Comparison of ENCODE assay signal across 1 cellular context in the genomic region with DNA sequence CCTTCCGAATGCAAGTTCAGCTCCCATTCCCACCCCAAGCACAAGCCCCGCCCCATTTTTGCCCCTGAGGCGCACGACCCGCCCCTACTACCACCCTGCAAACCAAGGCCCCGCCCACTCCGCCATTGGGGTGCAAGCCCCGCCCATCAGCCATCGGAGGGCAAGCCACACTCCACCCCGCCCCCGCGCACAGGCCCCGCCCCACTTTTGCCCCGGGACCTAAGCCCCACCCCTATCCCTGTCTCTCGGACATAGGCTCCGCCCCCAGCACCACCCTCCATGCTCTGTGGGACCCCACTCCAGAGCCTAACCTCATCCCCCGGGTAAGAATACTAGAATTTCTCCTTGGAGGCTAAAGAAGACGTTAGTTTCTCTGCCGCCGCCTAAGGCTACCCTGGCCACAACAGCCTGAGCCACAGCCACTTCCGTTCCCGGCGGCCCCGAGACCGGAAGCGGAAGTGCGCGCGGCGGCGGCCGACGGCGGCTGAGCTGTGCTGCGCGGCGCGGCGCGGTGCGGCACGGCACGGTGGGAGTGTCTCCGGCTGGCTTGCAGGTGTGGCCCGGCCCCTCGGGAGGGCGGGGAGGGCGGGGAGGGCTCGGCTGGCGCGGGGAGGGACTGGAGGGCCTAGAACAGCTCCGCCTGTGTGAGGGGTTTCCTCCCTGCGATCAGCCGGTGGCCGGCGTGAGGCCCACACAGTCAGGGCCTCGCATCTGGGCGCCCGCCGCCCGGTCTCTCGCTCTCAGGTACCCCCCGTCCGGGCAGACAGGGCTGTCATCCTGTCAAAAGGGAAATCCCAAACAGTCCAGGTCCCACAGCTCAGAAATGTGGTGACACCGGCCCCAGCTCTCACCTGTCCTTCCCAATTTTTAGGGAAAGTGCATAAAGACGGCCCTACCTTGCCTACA.
TF ChIP-seq lines count a peak whose summit lies in the region.

TSS of gene ZNF333 (plus strand) at position 451 of the 906 bp plus-strand sequence. CDS start 3,444 bp downstream, outside the sequence.

TF ChIP-seq in K562, 482 proteins besides CTCF, POLR2A, EP300 and RAD21 (continued from another document and continues in another):
- TF ChIP-seq E2F8 (IDR thresholded peaks at IDR 0.05; ENCODE audit: low read depth, partially characterized antibody) = peak; percentile 89
- no peak for TF ChIP-seq XRCC3 (IDR thresholded peaks at IDR 0.05)
- TF ChIP-seq ARID1B (IDR thresholded peaks at IDR 0.05) = no peak
- TF ChIP-seq HDAC1 (IDR thresholded peaks at IDR 0.05) = peak in 1 of 2 experiments; percentile 45; a peak in 1 of 4 replicates
- no peak for TF ChIP-seq ZNF165 (CRISPR knock-in tag; IDR thresholded peaks at IDR 0.05; ENCODE audit: borderline replicate concordance)
- TF ChIP-seq ZNF311 (CRISPR knock-in tag; IDR thresholded peaks at IDR 0.05) = no peak
- no peak for TF ChIP-seq RBM39 (optimal IDR thresholded peaks at IDR 0.05; ENCODE audit: low read depth, low read length)
- TF ChIP-seq ZNF717 (CRISPR knock-in tag; IDR thresholded peaks at IDR 0.05) = no peak
- TF ChIP-seq, protein P1, sequence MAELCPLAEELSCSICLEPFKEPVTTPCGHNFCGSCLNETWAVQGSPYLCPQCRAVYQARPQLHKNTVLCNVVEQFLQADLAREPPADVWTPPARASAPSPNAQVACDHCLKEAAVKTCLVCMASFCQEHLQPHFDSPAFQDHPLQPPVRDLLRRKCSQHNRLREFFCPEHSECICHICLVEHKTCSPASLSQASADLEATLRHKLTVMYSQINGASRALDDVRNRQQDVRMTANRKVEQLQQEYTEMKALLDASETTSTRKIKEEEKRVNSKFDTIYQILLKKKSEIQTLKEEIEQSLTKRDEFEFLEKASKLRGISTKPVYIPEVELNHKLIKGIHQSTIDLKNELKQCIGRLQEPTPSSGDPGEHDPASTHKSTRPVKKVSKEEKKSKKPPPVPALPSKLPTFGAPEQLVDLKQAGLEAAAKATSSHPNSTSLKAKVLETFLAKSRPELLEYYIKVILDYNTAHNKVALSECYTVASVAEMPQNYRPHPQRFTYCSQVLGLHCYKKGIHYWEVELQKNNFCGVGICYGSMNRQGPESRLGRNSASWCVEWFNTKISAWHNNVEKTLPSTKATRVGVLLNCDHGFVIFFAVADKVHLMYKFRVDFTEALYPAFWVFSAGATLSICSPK (IDR thresholded peaks at IDR 0.05; ENCODE audit: borderline replicate concordance) = no peak
- no peak for TF ChIP-seq MBD1 (CRISPR knock-in tag; IDR thresholded peaks at IDR 0.05)
- no peak for TF ChIP-seq SAFB (IDR thresholded peaks at IDR 0.05; ENCODE audit: borderline replicate concordance, low read depth, low read length)
- TF ChIP-seq, protein P2, sequence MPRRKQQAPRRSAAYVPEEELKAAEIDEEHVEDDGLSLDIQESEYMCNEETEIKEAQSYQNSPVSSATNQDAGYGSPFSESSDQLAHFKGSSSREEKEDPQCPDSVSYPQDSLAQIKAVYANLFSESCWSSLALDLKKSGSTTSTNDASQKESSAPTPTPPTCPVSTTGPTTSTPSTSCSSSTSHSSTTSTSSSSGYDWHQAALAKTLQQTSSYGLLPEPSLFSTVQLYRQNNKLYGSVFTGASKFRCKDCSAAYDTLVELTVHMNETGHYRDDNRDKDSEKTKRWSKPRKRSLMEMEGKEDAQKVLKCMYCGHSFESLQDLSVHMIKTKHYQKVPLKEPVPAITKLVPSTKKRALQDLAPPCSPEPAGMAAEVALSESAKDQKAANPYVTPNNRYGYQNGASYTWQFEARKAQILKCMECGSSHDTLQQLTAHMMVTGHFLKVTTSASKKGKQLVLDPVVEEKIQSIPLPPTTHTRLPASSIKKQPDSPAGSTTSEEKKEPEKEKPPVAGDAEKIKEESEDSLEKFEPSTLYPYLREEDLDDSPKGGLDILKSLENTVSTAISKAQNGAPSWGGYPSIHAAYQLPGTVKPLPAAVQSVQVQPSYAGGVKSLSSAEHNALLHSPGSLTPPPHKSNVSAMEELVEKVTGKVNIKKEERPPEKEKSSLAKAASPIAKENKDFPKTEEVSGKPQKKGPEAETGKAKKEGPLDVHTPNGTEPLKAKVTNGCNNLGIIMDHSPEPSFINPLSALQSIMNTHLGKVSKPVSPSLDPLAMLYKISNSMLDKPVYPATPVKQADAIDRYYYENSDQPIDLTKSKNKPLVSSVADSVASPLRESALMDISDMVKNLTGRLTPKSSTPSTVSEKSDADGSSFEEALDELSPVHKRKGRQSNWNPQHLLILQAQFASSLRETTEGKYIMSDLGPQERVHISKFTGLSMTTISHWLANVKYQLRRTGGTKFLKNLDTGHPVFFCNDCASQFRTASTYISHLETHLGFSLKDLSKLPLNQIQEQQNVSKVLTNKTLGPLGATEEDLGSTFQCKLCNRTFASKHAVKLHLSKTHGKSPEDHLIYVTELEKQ (CRISPR knock-in tag; IDR thresholded peaks at IDR 0.05) = no peak
- no peak for TF ChIP-seq GTF2E2 (tag; IDR thresholded peaks at IDR 0.05)
- TF ChIP-seq, protein P3, sequence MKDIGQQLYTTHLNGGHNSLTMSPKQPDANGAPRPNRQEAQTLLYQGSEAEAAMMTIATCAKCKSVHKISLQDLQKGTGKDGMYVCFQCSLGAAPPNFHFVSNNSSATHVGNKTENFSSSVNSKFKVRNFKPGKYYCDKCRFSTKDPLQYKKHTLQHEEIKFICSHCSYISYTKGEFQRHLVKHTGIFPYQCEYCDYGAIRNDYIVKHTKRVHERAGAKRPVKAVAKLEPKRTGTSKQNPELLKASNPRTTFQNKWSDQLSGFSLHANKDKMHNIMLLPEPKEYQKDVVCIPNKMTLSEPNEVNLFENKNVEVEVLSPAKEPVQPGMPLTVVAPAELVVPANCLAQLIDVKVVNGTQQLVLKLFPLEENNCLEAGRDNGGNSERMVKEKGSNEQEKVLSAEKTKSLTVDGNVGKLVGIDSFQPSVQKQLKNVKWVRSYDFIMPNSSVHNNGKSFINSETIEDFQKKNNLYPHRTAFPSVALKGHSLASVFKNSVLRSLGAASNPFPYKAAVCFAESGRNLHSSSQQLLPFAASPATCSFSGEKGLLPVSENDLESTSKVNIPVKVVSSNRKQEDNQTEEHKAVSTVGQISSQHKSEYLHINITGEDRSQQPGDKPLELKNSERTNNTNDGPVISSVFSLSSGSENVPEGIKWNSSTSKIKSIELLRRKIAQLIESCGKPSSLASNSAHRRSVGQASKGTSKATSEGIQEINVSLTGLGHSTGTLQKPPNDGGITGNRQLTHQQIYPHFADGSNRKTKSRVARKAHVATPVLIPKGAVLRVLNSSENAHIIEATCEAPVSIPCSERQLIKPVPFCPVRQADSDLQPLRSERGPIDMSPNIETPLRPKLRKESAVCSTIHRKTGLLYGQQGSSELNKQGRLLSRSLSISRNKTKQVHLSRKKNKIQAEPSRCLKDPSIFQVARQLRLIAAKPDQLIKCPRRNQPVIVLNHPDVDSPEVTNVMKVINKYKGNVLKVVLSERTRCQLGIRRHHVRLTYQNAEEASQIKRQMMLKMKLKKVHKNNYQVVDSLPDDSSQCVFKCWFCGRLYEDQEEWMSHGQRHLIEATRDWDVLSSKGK (CRISPR knock-in tag; IDR thresholded peaks at IDR 0.05) = no peak
- no peak for TF ChIP-seq ZNF584 (CRISPR knock-in tag; IDR thresholded peaks at IDR 0.05; ENCODE audit: low read depth)
- TF ChIP-seq THAP12 (CRISPR knock-in tag; IDR thresholded peaks at IDR 0.05) = no peak
- TF ChIP-seq, protein P4, sequence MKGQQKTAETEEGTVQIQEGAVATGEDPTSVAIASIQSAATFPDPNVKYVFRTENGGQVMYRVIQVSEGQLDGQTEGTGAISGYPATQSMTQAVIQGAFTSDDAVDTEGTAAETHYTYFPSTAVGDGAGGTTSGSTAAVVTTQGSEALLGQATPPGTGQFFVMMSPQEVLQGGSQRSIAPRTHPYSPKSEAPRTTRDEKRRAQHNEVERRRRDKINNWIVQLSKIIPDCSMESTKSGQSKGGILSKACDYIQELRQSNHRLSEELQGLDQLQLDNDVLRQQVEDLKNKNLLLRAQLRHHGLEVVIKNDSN (CRISPR knock-in tag; IDR thresholded peaks at IDR 0.05) = no peak
- TF ChIP-seq SOX6 (IDR thresholded peaks at IDR 0.05) = no peak; the same call in 1 of the 2 replicates
- TF ChIP-seq RBM34 (IDR thresholded peaks at IDR 0.05; ENCODE audit: borderline replicate concordance, insufficient read depth, low read length) = no peak
- TF ChIP-seq TCFL5 (CRISPR knock-in tag; conservative IDR thresholded peaks at IDR 0.05) = no peak
- no peak for TF ChIP-seq NFIX (CRISPR knock-in tag; IDR thresholded peaks at IDR 0.05; ENCODE audit: low read depth)
- TF ChIP-seq SIX5 (IDR thresholded peaks at IDR 0.05; ENCODE audit: borderline replicate concordance in 1 of 2, insufficient read depth in 1 of 2, low read depth in 1 of 2, low read length in 2 of 2) = 0 out of 4 replicates have a peak, but pooled peaks of 1 of the 2 experiments have one; percentile 8
- no peak for TF ChIP-seq NCOA4 (IDR thresholded peaks at IDR 0.05; ENCODE audit: partially characterized antibody)
- TF ChIP-seq ATF3 (IDR thresholded peaks at IDR 0.05) = no peak
- TF ChIP-seq ATF3 (CRISPR knock-in tag; conservative IDR thresholded peaks at IDR 0.05) = no peak
- no peak for TF ChIP-seq ZNF77 (CRISPR knock-in tag; IDR thresholded peaks at IDR 0.05)
- no peak for TF ChIP-seq ZNF592 (IDR thresholded peaks at IDR 0.05)
